Comparison of ENCODE assay signal across 1 cellular context in genomic region chr17:82619641-82620040, GRCh38.
TF ChIP-seq lines count a peak whose summit lies in the region.

No MANE protein-coding gene starts in this region.

TF ChIP-seq in SK-N-SH treated with all-trans-retinoic acid at 6 μM for 48 hours, 23 proteins besides CTCF, POLR2A, EP300 and RAD21 (continued from another document):
- TF ChIP-seq ZFP3 (CRISPR knock-in tag; IDR thresholded peaks at IDR 0.05): no peak
- no peak for TF ChIP-seq ISL1 (CRISPR knock-in tag; IDR thresholded peaks at IDR 0.05)
- TF ChIP-seq ZNF70 (CRISPR knock-in tag; IDR thresholded peaks at IDR 0.05): no peak
- TF ChIP-seq POU6F1 (CRISPR knock-in tag; IDR thresholded peaks at IDR 0.05; ENCODE audit: borderline replicate concordance, low read depth): no peak
- TF ChIP-seq CSDC2 (CRISPR knock-in tag; IDR thresholded peaks at IDR 0.05): no peak
